6 cellular contexts compared by ENCODE assay signal in the genomic region with DNA sequence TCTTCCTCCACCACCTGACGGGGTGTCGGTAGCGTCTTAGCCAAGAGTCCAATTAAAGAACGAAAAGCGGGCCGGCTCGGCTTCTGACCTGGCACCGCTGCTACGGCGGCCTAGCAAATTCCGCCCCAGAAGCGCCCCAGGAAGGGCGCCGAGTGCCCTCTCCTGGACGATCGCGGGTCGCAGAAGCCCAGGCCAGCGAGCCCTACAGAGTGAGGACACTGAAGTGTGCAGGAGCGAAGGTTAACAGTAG. TPM values are rescaled to one million over a fixed set of nuclear protein-coding genes. Genes with fewer than 3 reads are reported as not detected.
DNase-seq lines count a peak whose midpoint lies in the region; ATAC-seq lines count a peak whose summit lies in the region.

No MANE protein-coding gene starts in this region.

- H3K36me3 Mint-ChIP-seq in activated T-cell treated with anti-CD3 and anti-CD28 coated beads, Interleukin-2, amount 50 U/mL, for 72 hours (ENCODE audit: insufficient read depth in 2 of 2): peaks cover 25 to 33% of the 10 kb centered on the region in 2 donors
- H3K36me3 Mint-ChIP-seq in activated T-helper 1 cell treated with anti-CD3 and anti-CD28 coated beads, Interleukin-12 subunit alpha, Interleukin-12 subunit beta, Interleukin-2, Interleukin-4 antibody, amounts not matched to agents 30 ng/mL and 10 ng/mL and 1 ng/mL, durations not matched to agents 14 hours and 24 hours and 36 hours (ENCODE audit: low read depth): peaks cover 38% of the 10 kb centered on the region
- peaks cover 10% of the 10 kb centered on the region for H3K36me3 Mint-ChIP-seq in memory B cell

- H3K27ac Mint-ChIP-seq in activated T-cell treated with anti-CD3 and anti-CD28 coated beads, Interleukin-2, amount 50 U/mL, for 72 hours: peak overlapping the region; percentile 88
- H3K27ac Mint-ChIP-seq in activated T-helper 1 cell treated with anti-CD3 and anti-CD28 coated beads, Interleukin-12 subunit alpha, Interleukin-12 subunit beta, Interleukin-2, Interleukin-4 antibody, amounts not matched to agents 30 ng/mL and 10 ng/mL and 1 ng/mL, durations not matched to agents 14 hours and 24 hours and 36 hours: peak overlapping the region; percentile 98
- peak overlapping the region; percentile 94 for H3K27ac Mint-ChIP-seq in memory B cell

- peak overlapping the region; percentile 89 for H3K4me3 Mint-ChIP-seq in activated T-cell treated with anti-CD3 and anti-CD28 coated beads, Interleukin-2, amount 50 U/mL, for 72 hours
- H3K4me3 Mint-ChIP-seq in activated T-helper 1 cell treated with anti-CD3 and anti-CD28 coated beads, Interleukin-12 subunit alpha, Interleukin-12 subunit beta, Interleukin-2, Interleukin-4 antibody, amounts not matched to agents 30 ng/mL and 10 ng/mL and 1 ng/mL, durations not matched to agents 14 hours and 24 hours and 36 hours: peak overlapping the region; percentile 99
- peak overlapping the region; percentile 92 for H3K4me3 Mint-ChIP-seq in memory B cell

- no peak for DNase-seq in activated T-cell treated with anti-CD3 and anti-CD28 coated beads, Interleukin-2, amount 50 U/mL, for 72 hours
- no peak for DNase-seq in activated T-cell treated with anti-CD3 and anti-CD28 coated beads for 4 hours
- DNase-seq in activated T-helper 1 cell treated with anti-CD3 and anti-CD28 coated beads, Interleukin-12 subunit alpha, Interleukin-12 subunit beta, Interleukin-2, Interleukin-4 antibody, amounts not matched to agents 30 ng/mL and 10 ng/mL and 1 ng/mL, durations not matched to agents 14 hours and 24 hours and 36 hours (ENCODE audit: low spot score): no peak
- peak in 1 of 2 donors; percentile 67 for DNase-seq in memory B cell (ENCODE audit: low spot score in 2 of 2)
- no peak for DNase-seq in EL
- DNase-seq in dermis blood vessel endothelial cell: no peak

- peak; percentile 40 to 51 for ATAC-seq in activated T-cell treated with anti-CD3 and anti-CD28 coated beads, Interleukin-2, amount 50 U/mL, for 72 hours (replicated peaks in 1 of 2)
- peak; percentile 28 for ATAC-seq in memory B cell (ENCODE audit: low read depth)

- intact Hi-C loops in activated T-helper 1 cell treated with anti-CD3 and anti-CD28 coated beads, Interleukin-12 subunit alpha, Interleukin-12 subunit beta, Interleukin-2, Interleukin-4 antibody, amounts not matched to agents 30 ng/mL and 10 ng/mL and 1 ng/mL, durations not matched to agents 14 hours and 24 hours and 36 hours (cut with micrococcal nuclease): loop anchor here (2.0 to 5.0 kb wide), 3 partner anchors 169 to 398 kb away; a partner anchor contains a TSS

- H3K27me3 Mint-ChIP-seq in activated T-cell treated with anti-CD3 and anti-CD28 coated beads, Interleukin-2, amount 50 U/mL, for 72 hours (ENCODE audit: low read depth): no peaks in the 10 kb centered on the region
- H3K27me3 Mint-ChIP-seq in activated T-helper 1 cell treated with anti-CD3 and anti-CD28 coated beads, Interleukin-12 subunit alpha, Interleukin-12 subunit beta, Interleukin-2, Interleukin-4 antibody, amounts not matched to agents 30 ng/mL and 10 ng/mL and 1 ng/mL, durations not matched to agents 14 hours and 24 hours and 36 hours (ENCODE audit: insufficient read depth): no peaks in the 10 kb centered on the region
- H3K27me3 Mint-ChIP-seq in memory B cell: no peaks in the 10 kb centered on the region

- H3K4me1 Mint-ChIP-seq in activated T-cell treated with anti-CD3 and anti-CD28 coated beads, Interleukin-2, amount 50 U/mL, for 72 hours (ENCODE audit: low read depth): peaks cover 46% of the 10 kb centered on the region
- H3K4me1 Mint-ChIP-seq in activated T-helper 1 cell treated with anti-CD3 and anti-CD28 coated beads, Interleukin-12 subunit alpha, Interleukin-12 subunit beta, Interleukin-2, Interleukin-4 antibody, amounts not matched to agents 30 ng/mL and 10 ng/mL and 1 ng/mL, durations not matched to agents 14 hours and 24 hours and 36 hours (ENCODE audit: low read depth): peaks cover 51% of the 10 kb centered on the region
- H3K4me1 Mint-ChIP-seq in memory B cell: peaks cover 42% of the 10 kb centered on the region

- H3K9me3 Mint-ChIP-seq in activated T-cell treated with anti-CD3 and anti-CD28 coated beads, Interleukin-2, amount 50 U/mL, for 72 hours: no peaks in the 10 kb centered on the region
- no peaks in the 10 kb centered on the region for H3K9me3 Mint-ChIP-seq in activated T-helper 1 cell treated with anti-CD3 and anti-CD28 coated beads, Interleukin-12 subunit alpha, Interleukin-12 subunit beta, Interleukin-2, Interleukin-4 antibody, amounts not matched to agents 30 ng/mL and 10 ng/mL and 1 ng/mL, durations not matched to agents 14 hours and 24 hours and 36 hours
- H3K9me3 Mint-ChIP-seq in memory B cell: no peaks in the 10 kb centered on the region

RNA-seq across cellular contexts. Expression of a gene that starts 1.1 kb away (rescaled TPM):
- 10 to 100 TPM; 63.0 to 71.5 TPM for total RNA-seq in activated T-cell treated with anti-CD3 and anti-CD28 coated beads, Interleukin-2, amount 50 U/mL, for 72 hours
- 61.9 and 65.2 TPM in 2 replicates for total RNA-seq in activated T-helper 1 cell treated with anti-CD3 and anti-CD28 coated beads, Interleukin-12 subunit alpha, Interleukin-12 subunit beta, Interleukin-2, Interleukin-4 antibody, amounts not matched to agents 30 ng/mL and 10 ng/mL and 1 ng/mL, durations not matched to agents 14 hours and 24 hours and 36 hours
- 7.3 and 15.4 TPM in 2 replicates for total RNA-seq in dermis blood vessel endothelial cell

RNA-seq across cellular contexts. Expression of a gene that starts 12.3 kb away (rescaled TPM):
- 100 to 1,000 TPM; 147 to 192 TPM for total RNA-seq in activated T-cell treated with anti-CD3 and anti-CD28 coated beads, Interleukin-2, amount 50 U/mL, for 72 hours
- total RNA-seq in activated T-helper 1 cell treated with anti-CD3 and anti-CD28 coated beads, Interleukin-12 subunit alpha, Interleukin-12 subunit beta, Interleukin-2, Interleukin-4 antibody, amounts not matched to agents 30 ng/mL and 10 ng/mL and 1 ng/mL, durations not matched to agents 14 hours and 24 hours and 36 hours: 126 TPM in 2 replicates
- total RNA-seq in dermis blood vessel endothelial cell: not detected in 2 replicates

RNA-seq across cellular contexts. Expression of a gene that starts 25.6 kb away (rescaled TPM):
- 100 to 1,000 TPM; 253 to 274 TPM for total RNA-seq in activated T-cell treated with anti-CD3 and anti-CD28 coated beads, Interleukin-2, amount 50 U/mL, for 72 hours
- 105 and 106 TPM in 2 replicates for total RNA-seq in activated T-helper 1 cell treated with anti-CD3 and anti-CD28 coated beads, Interleukin-12 subunit alpha, Interleukin-12 subunit beta, Interleukin-2, Interleukin-4 antibody, amounts not matched to agents 30 ng/mL and 10 ng/mL and 1 ng/mL, durations not matched to agents 14 hours and 24 hours and 36 hours
- 1.9 and 2.2 TPM in 2 replicates for total RNA-seq in dermis blood vessel endothelial cell

RNA-seq across cellular contexts. Expression of a gene that starts 28.6 kb away (rescaled TPM):
- 10 to 100 TPM; 71.0 to 83.6 TPM for total RNA-seq in activated T-cell treated with anti-CD3 and anti-CD28 coated beads, Interleukin-2, amount 50 U/mL, for 72 hours
- 28.1 and 29.7 TPM in 2 replicates for total RNA-seq in activated T-helper 1 cell treated with anti-CD3 and anti-CD28 coated beads, Interleukin-12 subunit alpha, Interleukin-12 subunit beta, Interleukin-2, Interleukin-4 antibody, amounts not matched to agents 30 ng/mL and 10 ng/mL and 1 ng/mL, durations not matched to agents 14 hours and 24 hours and 36 hours
- total RNA-seq in dermis blood vessel endothelial cell: 2.9 and 7.8 TPM in 2 replicates

RNA-seq across cellular contexts. Expression of a gene that starts 28.8 kb away (rescaled TPM):
- 10 to 100 TPM; 50.7 to 53.7 TPM for total RNA-seq in activated T-cell treated with anti-CD3 and anti-CD28 coated beads, Interleukin-2, amount 50 U/mL, for 72 hours
- 50.6 and 54.6 TPM in 2 replicates for total RNA-seq in activated T-helper 1 cell treated with anti-CD3 and anti-CD28 coated beads, Interleukin-12 subunit alpha, Interleukin-12 subunit beta, Interleukin-2, Interleukin-4 antibody, amounts not matched to agents 30 ng/mL and 10 ng/mL and 1 ng/mL, durations not matched to agents 14 hours and 24 hours and 36 hours
- 15.1 and 16.1 TPM in 2 replicates for total RNA-seq in dermis blood vessel endothelial cell

Comparison
In these comparisons a context has a peak if more than half of its experiments do, and no peak if none do; other contexts are left out.
1. RNA of a gene that starts 12.3 kb away (total RNA-seq): 147 to 192 TPM in activated T-cell treated with anti-CD3 and anti-CD28 coated beads, Interleukin-2, amount 50 U/mL, for 72 hours and 126 TPM in activated T-helper 1 cell treated with anti-CD3 and anti-CD28 coated beads, Interleukin-12 subunit alpha, Interleukin-12 subunit beta, Interleukin-2, Interleukin-4 antibody, amounts not matched to agents 30 ng/mL and 10 ng/mL and 1 ng/mL, durations not matched to agents 14 hours and 24 hours and 36 hours; not detected in dermis blood vessel endothelial cell; every median in the first group is over 100 times any median in the second.
2. RNA of a gene that starts 25.6 kb away (total RNA-seq): 253 to 274 TPM in activated T-cell treated with anti-CD3 and anti-CD28 coated beads, Interleukin-2, amount 50 U/mL, for 72 hours and 105 to 106 TPM in activated T-helper 1 cell treated with anti-CD3 and anti-CD28 coated beads, Interleukin-12 subunit alpha, Interleukin-12 subunit beta, Interleukin-2, Interleukin-4 antibody, amounts not matched to agents 30 ng/mL and 10 ng/mL and 1 ng/mL, durations not matched to agents 14 hours and 24 hours and 36 hours; 1.9 to 2.2 TPM in dermis blood vessel endothelial cell; every median in the first group is over 10 times any median in the second.
3. Peak in every context shown above with its lines, with median percentiles within 50 percentile points of each other: H3K27ac Mint-ChIP-seq and H3K4me3 Mint-ChIP-seq.